ENCODE assay signal across 8 cellular contexts in genomic region chr19:4640247-4641000, GRCh38. TPM values are rescaled to one million over a fixed set of nuclear protein-coding genes. Genes with fewer than 3 reads are reported as not detected.
A peak's percentile ranks its signal among the peaks of the same experiment; 100 is the strongest.
DNase-seq lines count a peak whose midpoint lies in the region; ATAC-seq, FAIRE-seq and TF ChIP-seq lines count a peak whose summit lies in the region.

No MANE protein-coding gene starts in this region.

- H3K9me3 Mint-ChIP-seq in stimulated activated naive CD8-positive, alpha-beta T cell treated with anti-CD3 and anti-CD28 coated beads, Interleukin-15, Interleukin-2, amounts not matched to agents 100 ng/mL and 50 ng/mL, for 24 hours, result no peaks in the 10 kb centered on the region
- H3K9me3 Mint-ChIP-seq in mesothelial cell of epicardium, result no peaks in the 10 kb centered on the region

- no peaks in the 10 kb centered on the region for H3K36me3 Mint-ChIP-seq in stimulated activated naive CD8-positive, alpha-beta T cell treated with anti-CD3 and anti-CD28 coated beads, Interleukin-15, Interleukin-2, amounts not matched to agents 100 ng/mL and 50 ng/mL, for 24 hours (ENCODE audit: low read depth)
- peaks cover 1% of the 10 kb centered on the region for H3K36me3 Mint-ChIP-seq in mesothelial cell of epicardium

- no peaks in the 10 kb centered on the region for H3K9me1 ChIP-seq in K562 (ENCODE audit: control insufficient read depth, insufficient read depth, low read length)

- peaks cover 26 to 53% of the 10 kb centered on the region in 2 experiments for H3K4me1 ChIP-seq in K562 (replicated peaks in 1 of 2; ENCODE audit: control insufficient read depth in 2 of 2, insufficient read depth in 2 of 2, low read length in 2 of 2)

- no peak for ATAC-seq in stimulated activated naive CD8-positive, alpha-beta T cell treated with anti-CD3 and anti-CD28 coated beads, Interleukin-15, Interleukin-2, amounts not matched to agents 100 U/mL and 50 U/mL, for 24 hours
- no peak for ATAC-seq in K562
- no peak for ATAC-seq in HG02885 (IDR thresholded peaks at IDR 0.05; ENCODE audit: poor library complexity, unreplicated experiment)

- in situ Hi-C loops in K562 (cut with MboI), result no loop called here

- POLR2A ChIA-PET in K562 (lab: Yijun Ruan, JAX), result interaction anchor here (0.6 kb wide), 1 partner anchor 189 kb away, joined by 3 read pairs; no protein-coding TSS in a partner anchor

- no peaks in the 10 kb centered on the region for H3K27me3 ChIP-seq in K562 (ENCODE audit: control insufficient read depth in 2 of 2, insufficient read depth in 2 of 2, low read length in 2 of 2)

- H3K27ac ChIP-seq in K562 (ENCODE audit: extremely low read depth, low read depth, low read length), result no peak overlapping the region

- DNase-seq in stimulated activated naive CD8-positive, alpha-beta T cell treated with anti-CD3 and anti-CD28 coated beads, Interleukin-15, Interleukin-2, amounts not matched to agents 100 U/mL and 50 U/mL, for 24 hours, result no peak
- no peak for DNase-seq in K562 (ENCODE audit: extremely low read depth in 1 of 4, low spot score in 3 of 4)
- no peak for DNase-seq in mesothelial cell of epicardium (ENCODE audit: low spot score in 2 of 2, unreplicated experiment in 2 of 2)
- DNase-seq in inferior parietal cortex (ENCODE audit: extremely low spot score), result no peak
- DNase-seq in NCI-H446 treated with DMSO at 0.1 percent for 48 hours (lab: John Stamatoyannopoulos, UW), result no peak
- no peak for DNase-seq in stimulated activated CD4-positive, alpha-beta T cell treated with anti-CD3 and anti-CD28 coated beads, Interleukin-4, amount 100 ng/mL, for 1 hour

- H3K4me1 Mint-ChIP-seq in stimulated activated naive CD8-positive, alpha-beta T cell treated with anti-CD3 and anti-CD28 coated beads, Interleukin-15, Interleukin-2, amounts not matched to agents 100 ng/mL and 50 ng/mL, for 24 hours (ENCODE audit: low read depth), result peaks cover 35% of the 10 kb centered on the region
- peaks cover 8% of the 10 kb centered on the region for H3K4me1 Mint-ChIP-seq in mesothelial cell of epicardium

- TF ChIP-seq CTCF in K562 (IDR thresholded peaks at IDR 0.05 in 2 of 3, conservative IDR thresholded peaks at IDR 0.05 in 1 of 3; ENCODE audit: insufficient read depth in 2 of 3, low read depth in 1 of 3, low read length in 3 of 3) (no peak), mesothelial cell of epicardium (IDR thresholded peaks at IDR 0.05; ENCODE audit: unreplicated experiment) (no peak)

- no peak for TF ChIP-seq RAD21 in K562 (CRISPR knock-in tag; conservative IDR thresholded peaks at IDR 0.05 in 1 of 2, IDR thresholded peaks at IDR 0.05 in 1 of 2)

- H3K36me3 ChIP-seq in K562 (ENCODE audit: control insufficient read depth, insufficient read depth, low read length), result no peaks in the 10 kb centered on the region

- H4K20me1 ChIP-seq in K562 (replicated peaks; ENCODE audit: control insufficient read depth, insufficient read depth, low read length), result no peaks in the 10 kb centered on the region

- H2AFZ ChIP-seq in K562 (ENCODE audit: low read depth, low read length), result no peak overlapping the region

- no peak for FAIRE-seq in K562 (lab: Jason Lieb, UNC)

- TF ChIP-seq POLR2A in K562 (conservative IDR thresholded peaks at IDR 0.05), result no peak

- H3K9me3 ChIP-seq in K562 (replicated peaks; ENCODE audit: control insufficient read depth, insufficient read depth, low read depth, low read length), result no peaks in the 10 kb centered on the region

- H3K27ac Mint-ChIP-seq in stimulated activated naive CD8-positive, alpha-beta T cell treated with anti-CD3 and anti-CD28 coated beads, Interleukin-15, Interleukin-2, amounts not matched to agents 100 ng/mL and 50 ng/mL, for 24 hours, result peak overlapping the region; percentile 76
- no peak overlapping the region for H3K27ac Mint-ChIP-seq in mesothelial cell of epicardium

- no peaks in the 10 kb centered on the region for H3K27me3 Mint-ChIP-seq in stimulated activated naive CD8-positive, alpha-beta T cell treated with anti-CD3 and anti-CD28 coated beads, Interleukin-15, Interleukin-2, amounts not matched to agents 100 ng/mL and 50 ng/mL, for 24 hours
- peaks cover 3% of the 10 kb centered on the region for H3K27me3 Mint-ChIP-seq in mesothelial cell of epicardium (ENCODE audit: low read depth)

- peaks cover 17% of the 10 kb centered on the region for H3K79me2 ChIP-seq in K562 (ENCODE audit: control insufficient read depth, insufficient read depth, low read length)

- intact Hi-C loops in K562 (cut with micrococcal nuclease), result no loop called here

- CTCF ChIA-PET in K562 (lab: Yijun Ruan, JAX; ENCODE audit: low intra/inter-chr PET ratio), result no interaction called here

- peak overlapping the region; percentile 76 to 92; a peak in 3 of 4 replicates for H3K9ac ChIP-seq in K562 (ENCODE audit: insufficient read depth in 1 of 2, low read depth in 2 of 2, low read length in 2 of 2)

- WGBS in K562 (ENCODE audit: insufficient coverage, low coverage, missing lambda C conversion rate), result 77% methylated on average over 13 of the region's 17 CpGs

- H3K4me3 Mint-ChIP-seq in stimulated activated naive CD8-positive, alpha-beta T cell treated with anti-CD3 and anti-CD28 coated beads, Interleukin-15, Interleukin-2, amounts not matched to agents 100 ng/mL and 50 ng/mL, for 24 hours, result peak overlapping the region; percentile 93
- peak overlapping the region; percentile 85 for H3K4me3 Mint-ChIP-seq in mesothelial cell of epicardium

- no peak for TF ChIP-seq EP300 in K562 (IDR thresholded peaks at IDR 0.05; ENCODE audit: low read length)

- H3K4me3 ChIP-seq in K562, result peak overlapping the region; percentile 71

- peak overlapping the region; percentile 98 for H3K4me2 ChIP-seq in K562 (ENCODE audit: insufficient read depth, low read length)

- BruUV-seq in K562 (replicated peaks; lab: Mats Ljungman, UMichigan), result no TSS peak

TF ChIP-seq in K562, 482 proteins besides CTCF, POLR2A, EP300 and RAD21 (continues in another document):
- TF ChIP-seq CREB1 (IDR thresholded peaks at IDR 0.05), result no peak
- TF ChIP-seq CREB1 (CRISPR knock-in tag; IDR thresholded peaks at IDR 0.05), result peak; percentile 35; the same call in 1 of the 2 replicates
- TF ChIP-seq ZNF121 (CRISPR knock-in tag; conservative IDR thresholded peaks at IDR 0.05), result 0 out of 2 replicates have a peak, but pooled peaks have one; percentile 2
- no peak for TF ChIP-seq ARHGAP35 (IDR thresholded peaks at IDR 0.05; ENCODE audit: partially characterized antibody)
- no peak for TF ChIP-seq DIDO1 (tag; IDR thresholded peaks at IDR 0.05; ENCODE audit: low read depth)
- no peak for TF ChIP-seq DEAF1 (CRISPR knock-in tag; IDR thresholded peaks at IDR 0.05)
- no peak for TF ChIP-seq ARID2 (IDR thresholded peaks at IDR 0.05)

RNA-seq across cellular contexts. Expression of gene TNFAIP8L1, which starts 1.1 kb away (rescaled TPM):
- 10.7 and 24.6 TPM in 2 replicates for total RNA-seq in K562 (2011; cell fraction: chromatin; rRNA removed; ENCODE audit: low replicate concordance)
- 13.8 and 17.5 TPM in 2 replicates for total RNA-seq in K562 (2011; cell fraction: nucleolus; rRNA removed)
- total RNA-seq in K562 (2011; cell fraction: nucleoplasm; rRNA removed), result 10.7 and 12.8 TPM in 2 replicates
- total RNA-seq in K562 (2014; rRNA removed) (4.0 and 4.4 TPM in 2 replicates), K562 (2014; rRNA removed; fragmentation: Illumina TruSeq; extraction: Trizol) (4.3 and 4.6 TPM in 2 replicates), K562 (2015; rRNA removed; fragmentation: Illumina TruSeq; extraction: Trizol) (4.9 and 5.4 TPM in 2 replicates), K562 (2021) (6.5 and 9.3 TPM in 2 replicates), mesothelial cell of epicardium (7.4 to 8.2 TPM (median 7.7 TPM) in 3 replicates)
- polyA plus RNA-seq in K562 (2011; rRNA removed) (5.7 and 8.0 TPM in 2 replicates), K562 (2014; fragmentation: Illumina TruSeq; extraction: Trizol) (6.6 and 7.3 TPM in 2 replicates), K562 (2014; fragmentation: Nextera tagmentation; extraction: Ambion mirVana) (1 to 10 TPM in 1 of 2 experiments, under 1 TPM in 1; 0.69 to 1.0 TPM), K562 (2014; rRNA removed) (6.8 and 7.3 TPM in 2 replicates)
- polyA plus RNA-seq in K562 (2011; cell fraction: cytosol; rRNA removed), result 8.2 and 15.6 TPM in 2 replicates
- polyA plus RNA-seq in K562 (2011; cell fraction: nucleus; rRNA removed), result 3.0 and 4.8 TPM in 2 replicates
- polyA plus RNA-seq in K562 (2012), result 7.6 and 10.7 TPM in 2 replicates
- 4.5 and 8.6 TPM in 2 replicates for polyA minus RNA-seq in K562 (2011; rRNA and poly(A)+ RNA removed)
- 4.7 and 6.4 TPM in 2 replicates for polyA minus RNA-seq in K562 (2011; cell fraction: cytosol; rRNA and poly(A)+ RNA removed)
- 3.0 and 4.6 TPM in 2 replicates for polyA minus RNA-seq in K562 (2011; cell fraction: nucleus; rRNA and poly(A)+ RNA removed)

RNA-seq across cellular contexts. Expression of gene MYDGF, which starts 29.7 kb away (rescaled TPM):
- 55.1 and 137 TPM in 2 replicates for total RNA-seq in K562 (2011; cell fraction: chromatin; rRNA removed; ENCODE audit: low replicate concordance)
- total RNA-seq in K562 (2011; cell fraction: nucleolus; rRNA removed), result 204 and 212 TPM in 2 replicates
- 127 and 144 TPM in 2 replicates for total RNA-seq in K562 (2011; cell fraction: nucleoplasm; rRNA removed)
- 131 and 143 TPM in 2 replicates for total RNA-seq in K562 (2014; rRNA removed)
- total RNA-seq in K562 (2014; rRNA removed; fragmentation: Illumina TruSeq; extraction: Trizol), result 52.2 and 67.5 TPM in 2 replicates
- total RNA-seq in K562 (2015; rRNA removed; fragmentation: Illumina TruSeq; extraction: Trizol), result 81.6 and 83.0 TPM in 2 replicates
- 91.5 and 96.7 TPM in 2 replicates for total RNA-seq in K562 (2021)
- polyA plus RNA-seq in K562 (2011; rRNA removed), result 82.1 and 86.0 TPM in 2 replicates
- polyA plus RNA-seq in K562 (2011; cell fraction: cytosol; rRNA removed), result 118 and 186 TPM in 2 replicates
- 46.8 and 51.5 TPM in 2 replicates for polyA plus RNA-seq in K562 (2011; cell fraction: nucleus; rRNA removed)
- polyA plus RNA-seq in K562 (2012), result 164 and 292 TPM in 2 replicates
- 60.5 and 66.6 TPM in 2 replicates for polyA plus RNA-seq in K562 (2014; fragmentation: Illumina TruSeq; extraction: Trizol)
- polyA plus RNA-seq in K562 (2014; fragmentation: Nextera tagmentation; extraction: Ambion mirVana), result 10 to 100 TPM in 1 of 2 experiments, 1 to 10 TPM in 1; 4.2 to 12.6 TPM
- polyA plus RNA-seq in K562 (2014; rRNA removed), result 141 and 166 TPM in 2 replicates
- polyA minus RNA-seq in K562 (2011; rRNA and poly(A)+ RNA removed), result 17.9 and 26.4 TPM in 2 replicates
- 32.6 and 58.7 TPM in 2 replicates for polyA minus RNA-seq in K562 (2011; cell fraction: cytosol; rRNA and poly(A)+ RNA removed)
- polyA minus RNA-seq in K562 (2011; cell fraction: nucleus; rRNA and poly(A)+ RNA removed), result 14.4 and 24.1 TPM in 2 replicates
- total RNA-seq in mesothelial cell of epicardium, result 50.8 to 53.1 TPM (median 51.2 TPM) in 3 replicates
